ENCODE assay signal across 8 cellular contexts in the genomic region with DNA sequence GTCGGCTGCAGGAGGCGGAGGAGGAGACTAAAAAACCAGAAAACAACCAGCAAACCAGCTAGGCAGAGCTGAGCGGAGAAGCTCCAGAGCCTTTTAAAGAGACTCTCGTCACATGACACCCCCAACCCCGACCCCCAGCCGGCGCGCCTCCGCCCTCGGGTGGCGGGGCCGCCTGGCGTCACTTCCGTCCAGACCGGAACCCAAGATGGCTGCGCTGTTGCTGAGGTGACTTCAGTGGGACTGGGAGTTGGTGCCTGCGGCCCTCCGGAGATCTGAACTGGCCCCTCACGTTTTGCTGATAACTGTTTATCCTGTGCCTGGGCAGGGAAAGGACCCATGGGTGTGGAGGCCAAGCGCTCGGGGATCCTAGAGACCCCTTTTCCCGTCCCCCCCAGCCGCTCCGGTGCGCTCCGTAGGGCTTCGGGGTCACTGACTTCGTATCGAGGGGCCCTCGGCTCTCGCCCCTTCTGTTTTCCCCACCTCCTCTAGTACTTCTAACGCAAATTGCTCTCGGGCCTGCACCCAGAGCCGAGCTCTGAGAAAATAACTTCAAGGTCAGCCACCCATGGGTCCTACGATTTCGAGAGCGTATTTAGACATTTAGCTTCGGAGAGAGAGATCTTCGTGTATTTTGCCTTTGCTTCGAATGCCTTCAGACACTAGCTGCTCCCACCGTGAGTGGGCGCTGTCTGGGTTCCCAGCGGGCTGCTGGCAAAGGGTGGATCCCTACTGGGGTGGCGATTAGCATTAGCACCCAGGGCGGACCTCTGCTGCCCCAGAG. TPM values are rescaled to one million over a fixed set of nuclear protein-coding genes. Genes with fewer than 3 reads are reported as not detected.
A peak's percentile ranks its signal among the peaks of the same experiment; 100 is the strongest.
DNase-seq lines count a peak whose midpoint lies in the region; ATAC-seq, FAIRE-seq and TF ChIP-seq lines count a peak whose summit lies in the region.

A gene with protein sequence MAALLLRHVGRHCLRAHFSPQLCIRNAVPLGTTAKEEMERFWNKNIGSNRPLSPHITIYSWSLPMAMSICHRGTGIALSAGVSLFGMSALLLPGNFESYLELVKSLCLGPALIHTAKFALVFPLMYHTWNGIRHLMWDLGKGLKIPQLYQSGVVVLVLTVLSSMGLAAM (plus strand): TSS at position 181 of the 781 bp plus-strand sequence. CDS start 25 bp downstream, at position 206.

- H3K36me3 ChIP-seq in DND-41 (ENCODE audit: insufficient read depth, low read length) (peaks cover 5% of the 10 kb centered on the region; the same call in 1 of the 2 replicates), KMS-11 (ENCODE audit: insufficient read depth) (no peaks in the 10 kb centered on the region)

- intact Hi-C loops in activated T-helper 1 cell treated with anti-CD3 and anti-CD28 coated beads, Interleukin-12 subunit alpha, Interleukin-12 subunit beta, Interleukin-2, Interleukin-4 antibody, amounts not matched to agents 30 ng/mL and 10 ng/mL and 1 ng/mL, durations not matched to agents 14 hours and 24 hours and 36 hours (cut with micrococcal nuclease): loop anchor here (1.0 to 2.0 kb wide), 5 partner anchors 8 to 112 kb away; a partner anchor contains a TSS

- H3K27me3 ChIP-seq in DND-41 (ENCODE audit: insufficient read depth, low read length, poor library complexity) (no peaks in the 10 kb centered on the region), KMS-11 (ENCODE audit: insufficient read depth, low read depth) (no peaks in the 10 kb centered on the region)

- H3K4me3 ChIP-seq in DND-41 (ENCODE audit: low read depth in 1 of 2, low read length in 2 of 2) (peak within 1 kb of the TSS; percentile 93 to 94), KMS-11 (IDR thresholded peaks at IDR 0.05; ENCODE audit: insufficient read depth, low read depth, low read length) (peak within 1 kb of the TSS; percentile 99)

- no peaks in the 10 kb centered on the region for H3K9me3 ChIP-seq in DND-41 (ENCODE audit: insufficient read depth, low read length, severe bottlenecking)

- H3K79me2 ChIP-seq in DND-41 (ENCODE audit: insufficient read depth, low read length) (peaks cover 29% of the 10 kb centered on the region), KMS-11 (ENCODE audit: insufficient read depth, low read depth) (peaks cover 10% of the 10 kb centered on the region; the same call in 1 of the 2 replicates)

- TF ChIP-seq CTCF in DND-41 (IDR thresholded peaks at IDR 0.05; ENCODE audit: borderline replicate concordance, extremely low read depth, low read length, poor library complexity, severe bottlenecking): peak; percentile 51
- peak; percentile 51 for TF ChIP-seq CTCF in KMS-11 (conservative IDR thresholded peaks at IDR 0.05; ENCODE audit: low read depth, low read length)

- H3K4me3 Mint-ChIP-seq in activated T-helper 1 cell treated with anti-CD3 and anti-CD28 coated beads, Interleukin-12 subunit alpha, Interleukin-12 subunit beta, Interleukin-2, Interleukin-4 antibody, amounts not matched to agents 30 ng/mL and 10 ng/mL and 1 ng/mL, durations not matched to agents 14 hours and 24 hours and 36 hours: peak within 1 kb of the TSS; percentile 99
- H3K4me3 Mint-ChIP-seq in naive B cell: peak within 1 kb of the TSS; percentile 92 to 99 (median 98)
- H3K4me3 Mint-ChIP-seq in stimulated activated memory B cell treated with anti-CD40 and anti-IgM and Interleukin-4, amounts not matched to agents 10 μg/mL and 1 μg/mL and 100 μg/mL, for 72 hours: peak within 1 kb of the TSS; percentile 98

- H3K27ac Mint-ChIP-seq in activated T-helper 1 cell treated with anti-CD3 and anti-CD28 coated beads, Interleukin-12 subunit alpha, Interleukin-12 subunit beta, Interleukin-2, Interleukin-4 antibody, amounts not matched to agents 30 ng/mL and 10 ng/mL and 1 ng/mL, durations not matched to agents 14 hours and 24 hours and 36 hours: peak within 1 kb of the TSS; percentile 87
- H3K27ac Mint-ChIP-seq in naive B cell: peak within 1 kb of the TSS; percentile 99 to 100 (median 99)
- H3K27ac Mint-ChIP-seq in stimulated activated memory B cell treated with anti-CD40 and anti-IgM and Interleukin-4, amounts not matched to agents 10 μg/mL and 1 μg/mL and 100 μg/mL, for 72 hours: peak within 1 kb of the TSS; percentile 94

- DNase-seq in DND-41 (peak; percentile 91), RCC 7860 (ENCODE audit: low spot score) (peak; percentile 50), fibroblast of gingiva (ENCODE audit: low read depth) (peak; percentile 86), naive B cell (peak; percentile 92)
- peak; percentile 88 for DNase-seq in activated T-helper 1 cell treated with anti-CD3 and anti-CD28 coated beads, Interleukin-12 subunit alpha, Interleukin-12 subunit beta, Interleukin-2, Interleukin-4 antibody, amounts not matched to agents 30 ng/mL and 10 ng/mL and 1 ng/mL, durations not matched to agents 14 hours and 24 hours and 36 hours (ENCODE audit: low spot score)

- H4K20me1 ChIP-seq in DND-41 (ENCODE audit: insufficient read depth, low read length): no peaks in the 10 kb centered on the region
- H4K20me1 ChIP-seq in KMS-11 (ENCODE audit: insufficient read depth): no peaks in the 10 kb centered on the region

- H3K4me1 ChIP-seq in DND-41 (ENCODE audit: insufficient read depth, low read length) (peaks cover 25% of the 10 kb centered on the region), KMS-11 (ENCODE audit: low read depth, poor library complexity, severe bottlenecking) (peaks cover 14% of the 10 kb centered on the region)

- H3K4me2 ChIP-seq in DND-41 (ENCODE audit: insufficient read depth, low read length) (peak within 1 kb of the TSS; percentile 89), KMS-11 (peak within 1 kb of the TSS; percentile 91)

- H3K36me3 Mint-ChIP-seq in activated T-helper 1 cell treated with anti-CD3 and anti-CD28 coated beads, Interleukin-12 subunit alpha, Interleukin-12 subunit beta, Interleukin-2, Interleukin-4 antibody, amounts not matched to agents 30 ng/mL and 10 ng/mL and 1 ng/mL, durations not matched to agents 14 hours and 24 hours and 36 hours (ENCODE audit: low read depth): peaks cover 2% of the 10 kb centered on the region
- no peaks in the 10 kb centered on the region for H3K36me3 Mint-ChIP-seq in naive B cell
- no peaks in the 10 kb centered on the region for H3K36me3 Mint-ChIP-seq in stimulated activated memory B cell treated with anti-CD40 and anti-IgM and Interleukin-4, amounts not matched to agents 10 μg/mL and 1 μg/mL and 100 μg/mL, for 72 hours

- H2AFZ ChIP-seq in DND-41 (ENCODE audit: low read depth, low read length) (peak within 1 kb of the TSS; percentile 95), KMS-11 (ENCODE audit: low read depth) (peak within 1 kb of the TSS; percentile 99)

- FAIRE-seq in RCC 7860 (lab: Jason Lieb, UNC): no peak

- H3K9me3 Mint-ChIP-seq in activated T-helper 1 cell treated with anti-CD3 and anti-CD28 coated beads, Interleukin-12 subunit alpha, Interleukin-12 subunit beta, Interleukin-2, Interleukin-4 antibody, amounts not matched to agents 30 ng/mL and 10 ng/mL and 1 ng/mL, durations not matched to agents 14 hours and 24 hours and 36 hours: no peaks in the 10 kb centered on the region
- H3K9me3 Mint-ChIP-seq in naive B cell: no peaks in the 10 kb centered on the region
- no peaks in the 10 kb centered on the region for H3K9me3 Mint-ChIP-seq in stimulated activated memory B cell treated with anti-CD40 and anti-IgM and Interleukin-4, amounts not matched to agents 10 μg/mL and 1 μg/mL and 100 μg/mL, for 72 hours

- peaks cover 26% of the 10 kb centered on the region for H3K4me1 Mint-ChIP-seq in activated T-helper 1 cell treated with anti-CD3 and anti-CD28 coated beads, Interleukin-12 subunit alpha, Interleukin-12 subunit beta, Interleukin-2, Interleukin-4 antibody, amounts not matched to agents 30 ng/mL and 10 ng/mL and 1 ng/mL, durations not matched to agents 14 hours and 24 hours and 36 hours (ENCODE audit: low read depth)
- peaks cover 4 to 30% (median 22%) of the 10 kb centered on the region in 3 donors for H3K4me1 Mint-ChIP-seq in naive B cell
- peaks cover 21% of the 10 kb centered on the region for H3K4me1 Mint-ChIP-seq in stimulated activated memory B cell treated with anti-CD40 and anti-IgM and Interleukin-4, amounts not matched to agents 10 μg/mL and 1 μg/mL and 100 μg/mL, for 72 hours

- H3K9ac ChIP-seq in DND-41 (ENCODE audit: low read depth, low read length) (peak within 1 kb of the TSS; percentile 89), KMS-11 (peak within 1 kb of the TSS; percentile 82)

- ATAC-seq in DND-41 (ENCODE audit: insufficient read depth, low read depth) (peak; percentile 98), GM21717 (IDR thresholded peaks at IDR 0.05; ENCODE audit: unreplicated experiment) (peak; percentile 93), naive B cell (ENCODE audit: low read depth in 2 of 2) (peak; percentile 97 to 99)
- ATAC-seq in stimulated activated memory B cell treated with anti-CD40 and anti-IgM and Interleukin-4, amounts not matched to agents 10 μg/mL and 1 μg/mL and 100 μg/mL, for 72 hours: peak; percentile 99

- peaks cover 2% of the 10 kb centered on the region for H3K27me3 Mint-ChIP-seq in activated T-helper 1 cell treated with anti-CD3 and anti-CD28 coated beads, Interleukin-12 subunit alpha, Interleukin-12 subunit beta, Interleukin-2, Interleukin-4 antibody, amounts not matched to agents 30 ng/mL and 10 ng/mL and 1 ng/mL, durations not matched to agents 14 hours and 24 hours and 36 hours (ENCODE audit: insufficient read depth)
- H3K27me3 Mint-ChIP-seq in naive B cell: no peaks in the 10 kb centered on the region
- H3K27me3 Mint-ChIP-seq in stimulated activated memory B cell treated with anti-CD40 and anti-IgM and Interleukin-4, amounts not matched to agents 10 μg/mL and 1 μg/mL and 100 μg/mL, for 72 hours: no peaks in the 10 kb centered on the region

- H3K27ac ChIP-seq in DND-41 (ENCODE audit: low read length): peak within 1 kb of the TSS; percentile 91
- H3K27ac ChIP-seq in KMS-11: peak within 1 kb of the TSS; percentile 60

RNA-seq across cellular contexts. Expression of the gene that starts here (rescaled TPM):
- total RNA-seq in activated T-helper 1 cell treated with anti-CD3 and anti-CD28 coated beads, Interleukin-12 subunit alpha, Interleukin-12 subunit beta, Interleukin-2, Interleukin-4 antibody, amounts not matched to agents 30 ng/mL and 10 ng/mL and 1 ng/mL, durations not matched to agents 14 hours and 24 hours and 36 hours: 157 and 162 TPM in 2 replicates
- polyA plus RNA-seq in naive B cell (ENCODE audit: low read depth in 6 of 6): 100 to 1,000 TPM; 186 to 393 (median 238) TPM

Comparison
In these comparisons a context has a peak if more than half of its experiments do, and no peak if none do; other contexts are left out.
1. Peak in every context shown above with its lines: DNase-seq, ATAC-seq, H3K4me3 ChIP-seq and H3K27ac ChIP-seq.